Comparison of ENCODE assay signal across 8 cellular contexts in the genomic region with DNA sequence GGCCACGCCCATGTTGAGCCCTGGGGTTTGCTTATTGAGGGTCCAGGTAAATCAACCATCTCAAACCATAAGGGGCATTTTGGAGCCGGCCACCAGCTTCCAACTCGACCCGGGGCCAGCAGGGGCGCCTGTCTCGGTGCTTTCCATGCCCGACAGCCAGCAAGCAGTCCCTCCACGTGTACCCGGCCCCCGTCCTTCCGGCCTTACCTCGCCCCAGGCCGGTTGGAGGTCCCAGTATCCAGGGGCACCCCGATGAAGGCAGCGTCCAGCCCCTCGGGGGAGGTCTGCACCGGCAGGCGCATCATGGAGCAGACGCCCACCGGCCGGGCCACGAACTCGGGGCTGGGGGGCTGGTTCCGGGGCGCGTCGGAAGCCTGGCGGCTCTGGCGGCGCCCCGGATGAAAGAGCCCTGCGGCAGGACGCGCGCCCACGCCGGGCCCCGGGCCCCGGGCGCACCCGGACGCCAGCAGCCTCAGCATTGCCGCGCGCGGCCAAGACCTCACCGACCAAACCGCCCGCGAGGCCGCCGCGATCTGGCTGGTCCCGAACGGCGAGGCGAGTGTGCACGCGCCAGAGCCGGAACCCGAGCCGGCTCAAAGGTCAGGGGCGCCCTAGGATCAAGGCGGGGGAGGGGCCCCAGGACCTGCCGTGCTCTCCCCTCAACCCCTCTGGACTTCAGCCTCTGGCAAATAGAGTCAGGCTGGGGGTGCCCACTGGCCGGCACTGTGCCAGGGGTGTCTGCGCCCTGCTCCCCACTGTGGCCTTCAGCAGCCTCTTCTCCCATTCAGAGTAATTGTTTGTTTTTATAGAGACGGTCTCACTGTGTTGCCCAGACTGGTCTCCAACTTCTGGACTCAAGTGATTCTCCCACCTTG. TPM values are rescaled to one million over a fixed set of nuclear protein-coding genes. Genes with fewer than 3 reads are reported as not detected.
A peak's percentile ranks its signal among the peaks of the same experiment; 100 is the strongest.
DNase-seq lines count a peak whose midpoint lies in the region; ATAC-seq and TF ChIP-seq lines count a peak whose summit lies in the region.

A gene with protein sequence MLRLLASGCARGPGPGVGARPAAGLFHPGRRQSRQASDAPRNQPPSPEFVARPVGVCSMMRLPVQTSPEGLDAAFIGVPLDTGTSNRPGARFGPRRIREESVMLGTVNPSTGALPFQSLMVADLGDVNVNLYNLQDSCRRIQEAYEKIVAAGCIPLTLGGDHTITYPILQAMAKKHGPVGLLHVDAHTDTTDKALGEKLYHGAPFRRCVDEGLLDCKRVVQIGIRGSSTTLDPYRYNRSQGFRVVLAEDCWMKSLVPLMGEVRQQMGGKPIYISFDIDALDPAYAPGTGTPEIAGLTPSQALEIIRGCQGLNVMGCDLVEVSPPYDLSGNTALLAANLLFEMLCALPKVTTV (minus strand): TSS at position 563 of the 875 bp plus-strand sequence. CDS start 84 bp downstream, at position 479.

- peaks cover 8 to 18% of the 10 kb centered on the region in 2 donors for H3K36me3 Mint-ChIP-seq in CD4-positive, alpha-beta memory T cell

- no peaks in the 10 kb centered on the region for H3K36me3 ChIP-seq in CD4-positive, alpha-beta memory T cell (ENCODE audit: insufficient read depth, low read length)
- H3K36me3 ChIP-seq in parathyroid adenoma (ENCODE audit: control insufficient read depth, insufficient read depth, low read length): no peaks in the 10 kb centered on the region

- H3K4me1 ChIP-seq in CD4-positive, alpha-beta memory T cell (ENCODE audit: insufficient read depth, low read length): peaks cover 32% of the 10 kb centered on the region
- H3K4me1 ChIP-seq in parathyroid adenoma: peaks cover 2% of the 10 kb centered on the region

- POLR2A ChIA-PET in CD4-positive, alpha-beta memory T cell (lab: Charles Lee; ENCODE audit: partially characterized antibody): interaction anchor here (1.0 to 1.3 kb wide), 3 partner anchors 19 to 33 kb away, joined by 3 to 6 read pairs (median 4); a partner anchor contains a TSS

- H3K27ac Mint-ChIP-seq in CD4-positive, alpha-beta memory T cell: peak within 1 kb of the TSS; percentile 71 to 94 (median 82)

- no peaks in the 10 kb centered on the region for H3K79me2 ChIP-seq in parathyroid adenoma

- H3K9me3 Mint-ChIP-seq in CD4-positive, alpha-beta memory T cell: peaks cover 0 to 4% (median 0%) of the 10 kb centered on the region in 8 donors

- no peak within 1 kb of the TSS for H3K9ac ChIP-seq in parathyroid adenoma

- H3K4me3 ChIP-seq in CD4-positive, alpha-beta memory T cell (ENCODE audit: low read length in 2 of 2): peak within 1 kb of the TSS; percentile 65 to 85
- H3K4me3 ChIP-seq in foreskin fibroblast (ENCODE audit: low read depth in 1 of 2, low read length in 2 of 2) (peak within 1 kb of the TSS; percentile 37 to 44), parathyroid adenoma (ENCODE audit: low read depth, low read length) (peak within 1 kb of the TSS; percentile 22)

- H3K4me3 Mint-ChIP-seq in CD4-positive, alpha-beta memory T cell: peak within 1 kb of the TSS; percentile 73 to 88 (median 84)

- no peaks in the 10 kb centered on the region for H3K27me3 ChIP-seq in CD4-positive, alpha-beta memory T cell (ENCODE audit: insufficient read depth, low read length)
- H3K27me3 ChIP-seq in parathyroid adenoma (ENCODE audit: control insufficient read depth, insufficient read depth, low read length): no peaks in the 10 kb centered on the region

- H2AFZ ChIP-seq in parathyroid adenoma: peak within 1 kb of the TSS; percentile 87

- peak within 1 kb of the TSS; percentile 54 for H3K27ac ChIP-seq in CD4-positive, alpha-beta memory T cell (ENCODE audit: low read depth, low read length)
- no peak within 1 kb of the TSS for H3K27ac ChIP-seq in parathyroid adenoma

- H3K27me3 Mint-ChIP-seq in CD4-positive, alpha-beta memory T cell: no peaks in the 10 kb centered on the region

- DNase-seq in CD4-positive, alpha-beta memory T cell: peak; percentile 40 to 62 (median 53)
- DNase-seq in GM20000 (ENCODE audit: low spot score) (peak; percentile 87), NCI-H510A treated with DMSO at 0.1 percent for 48 hours (lab: John Stamatoyannopoulos, UW) (peak; percentile 68), foreskin fibroblast (peak in 1 of 2 donors; percentile 55), NCI-H1105 (lab: John Stamatoyannopoulos, UW) (no peak)
- peak; percentile 81 to 85 for DNase-seq in activated T-cell treated with anti-CD3 and anti-CD28 coated beads, Interleukin-2, amount 50 U/mL, for 48 hours

- CTCF ChIA-PET in CD4-positive, alpha-beta memory T cell (lab: Charles Lee; ENCODE audit: partially characterized antibody): interaction anchor here (0.6 to 1.1 kb wide), 3 partner anchors 8 to 48 kb away, joined by 3 read pairs; a partner anchor contains a TSS

- TF ChIP-seq CTCF in GM20000 (IDR thresholded peaks at IDR 0.05; ENCODE audit: extremely low read depth, missing control alignments): no peak
- TF ChIP-seq CTCF in foreskin fibroblast (IDR thresholded peaks at IDR 0.05; ENCODE audit: low read depth, low read length): peak; percentile 33
- no peak for TF ChIP-seq CTCF in parathyroid adenoma (IDR thresholded peaks at IDR 0.05)

- H3K9me3 ChIP-seq in CD4-positive, alpha-beta memory T cell (ENCODE audit: control insufficient read depth in 1 of 2, low read length in 2 of 2): no peaks in the 10 kb centered on the region
- H3K9me3 ChIP-seq in parathyroid adenoma (ENCODE audit: control insufficient read depth, low read length): no peaks in the 10 kb centered on the region

- intact Hi-C loops in CD4-positive, alpha-beta memory T cell (cut with micrococcal nuclease): no loop called here

- ATAC-seq in GM18858 (IDR thresholded peaks at IDR 0.05; ENCODE audit: unreplicated experiment): no peak

- H3K4me2 ChIP-seq in parathyroid adenoma (ENCODE audit: low read length): peak within 1 kb of the TSS; percentile 63

- peaks cover 11 to 38% (median 29%) of the 10 kb centered on the region in 4 donors for H3K4me1 Mint-ChIP-seq in CD4-positive, alpha-beta memory T cell

RNA-seq across cellular contexts. Expression of the gene that starts here (rescaled TPM):
- total RNA-seq in CD4-positive, alpha-beta memory T cell: 1 to 10 TPM; 3.3 to 3.6 TPM
- 1 to 10 TPM; 6.1 to 7.1 TPM for polyA plus RNA-seq in CD4-positive, alpha-beta memory T cell

Comparison
In these comparisons a context has a peak if more than half of its experiments do, and no peak if none do; other contexts are left out.
1. H3K4me3 ChIP-seq: peak in every context shown above with its lines; median percentile 75 in CD4-positive, alpha-beta memory T cell; 40 in foreskin fibroblast; 22 in parathyroid adenoma.